In genomic region chr5:16957305-16958165, GRCh38 we compare ENCODE assay signal across 18 cellular contexts. TPM values are rescaled to one million over a fixed set of nuclear protein-coding genes. Genes with fewer than 3 reads are reported as not detected.
A peak's percentile ranks its signal among the peaks of the same experiment; 100 is the strongest.
DNase-seq lines count a peak whose midpoint lies in the region; ATAC-seq, FAIRE-seq and TF ChIP-seq lines count a peak whose summit lies in the region.
"Had no signal": no experiment of that assay in that cellular context is flagged by ENCODE, and none has a peak within 500 bp of the region (broad histone marks: within the 10 kb centered on the region; RNA-seq: fewer than 3 reads in every experiment).

No MANE protein-coding gene starts in this region.

- FAIRE-seq in H54 (lab: Jason Lieb, UNC), result peak; percentile 80
- no peak for FAIRE-seq in small intestine (lab: Jason Lieb, UNC)

- peaks cover 4% of the 10 kb centered on the region for H3F3A ChIP-seq in smooth muscle cell (ENCODE audit: low read depth)

- H3K36me3 Mint-ChIP-seq in activated CD8-positive, alpha-beta T cell treated with anti-CD3 and anti-CD28 coated beads for 36 hours (ENCODE audit: low read depth), result no peaks in the 10 kb centered on the region

- no peaks in the 10 kb centered on the region for H3K4me1 ChIP-seq in smooth muscle cell (ENCODE audit: low read depth)
- no peaks in the 10 kb centered on the region for H3K4me1 ChIP-seq in OCI-LY7 (ENCODE audit: insufficient read depth, low read length, poor library complexity, severe bottlenecking)
- H3K4me1 ChIP-seq in small intestine (ENCODE audit: control insufficient read depth in 2 of 2, insufficient read depth in 1 of 2, low read depth in 1 of 2, low read length in 1 of 2), result peaks cover 0 to 2% of the 10 kb centered on the region in 2 donors
- H3K4me1 ChIP-seq: gastrocnemius medialis had no signal

- no peak overlapping the region for H2AFZ ChIP-seq in smooth muscle cell (ENCODE audit: low read depth)
- no peak overlapping the region for H2AFZ ChIP-seq in OCI-LY7 (ENCODE audit: low read length)

- CTCF ChIA-PET in OCI-LY7 (lab: Charles Lee; ENCODE audit: unreplicated experiment), result no interaction called here
- CTCF ChIA-PET in activated CD8-positive, alpha-beta T cell treated with anti-CD3 and anti-CD28 coated beads for 36 hours (lab: Charles Lee), result no interaction called here

- peak overlapping the region; percentile 67 for H3K9ac ChIP-seq in smooth muscle cell (ENCODE audit: low read depth)

- ATAC-seq in activated CD8-positive, alpha-beta T cell treated with anti-CD3 and anti-CD28 coated beads for 36 hours, result no peak
- ATAC-seq: activated CD4-positive, CD25-positive, alpha-beta regulatory T cell treated with anti-CD3 and anti-CD28 coated beads, Interleukin-2, amount 50 U/mL, for 24 hours; gastrocnemius medialis; left cardiac atrium had no signal

- TF ChIP-seq CTCF in fibroblast of mammary gland (conservative IDR thresholded peaks at IDR 0.05; ENCODE audit: control insufficient read depth, insufficient read depth, low read depth, low read length), result no peak
- TF ChIP-seq CTCF in smooth muscle cell (IDR thresholded peaks at IDR 0.05; ENCODE audit: borderline replicate concordance, insufficient read depth, poor library complexity, severe bottlenecking), result no peak
- TF ChIP-seq CTCF in OCI-LY7 (conservative IDR thresholded peaks at IDR 0.05; ENCODE audit: low read length), result no peak
- no peak for TF ChIP-seq CTCF in activated CD8-positive, alpha-beta T cell treated with anti-CD3 and anti-CD28 coated beads for 36 hours (IDR thresholded peaks at IDR 0.05)

- intact Hi-C loops in OCI-LY7 (cut with micrococcal nuclease; ENCODE audit: unreplicated experiment) (no loop called here), posterior vena cava (cut with DNase I) (no loop called here)
- intact Hi-C loops in activated CD8-positive, alpha-beta T cell treated with anti-CD3 and anti-CD28 coated beads for 36 hours (cut with micrococcal nuclease), result no loop called here

- H3K27me3 ChIP-seq in smooth muscle cell (ENCODE audit: low read depth) (no peaks in the 10 kb centered on the region), small intestine (ENCODE audit: control insufficient read depth in 2 of 2, insufficient read depth in 2 of 2, low read length in 2 of 2) (no peaks in the 10 kb centered on the region)
- H3K27me3 ChIP-seq: gastrocnemius medialis had no signal

- no peaks in the 10 kb centered on the region for H3K27me3 Mint-ChIP-seq in activated CD8-positive, alpha-beta T cell treated with anti-CD3 and anti-CD28 coated beads for 36 hours

- no peaks in the 10 kb centered on the region for H3K9me3 ChIP-seq in smooth muscle cell (replicated peaks; ENCODE audit: low read depth)
- H3K9me3 ChIP-seq in OCI-LY7 (ENCODE audit: low read length), result no peaks in the 10 kb centered on the region
- no peaks in the 10 kb centered on the region for H3K9me3 ChIP-seq in small intestine (ENCODE audit: control insufficient read depth, low read depth)
- H3K9me3 ChIP-seq: gastrocnemius medialis had no signal

- H3K79me2 ChIP-seq in smooth muscle cell (ENCODE audit: low read depth), result no peaks in the 10 kb centered on the region
- no peaks in the 10 kb centered on the region for H3K79me2 ChIP-seq in OCI-LY7 (ENCODE audit: insufficient read depth, low read depth, low read length)

- WGBS in smooth muscle cell (ENCODE audit: low lambda C conversion rate), result 73% methylated on average over 13 of the region's 13 CpGs
- WGBS in small intestine, 3 donors, result 88 to 92% (median 92%) methylated on average over 13 of the region's 13 CpGs

- H3K4me3 ChIP-seq in fibroblast of mammary gland (ENCODE audit: control insufficient read depth, low read depth, low read length) (no peak overlapping the region), smooth muscle cell (no peak overlapping the region), OCI-LY7 (ENCODE audit: low read depth, low read length, poor library complexity, severe bottlenecking) (no peak overlapping the region), small intestine (ENCODE audit: low read depth in 1 of 2, low read length in 2 of 2) (no peak overlapping the region)
- H3K4me3 ChIP-seq: gastrocnemius medialis had no signal

- no peaks in the 10 kb centered on the region for H3K9me2 ChIP-seq in OCI-LY7 (ENCODE audit: insufficient read depth, low read length)

- H3K4me1 Mint-ChIP-seq in activated CD8-positive, alpha-beta T cell treated with anti-CD3 and anti-CD28 coated beads for 36 hours (ENCODE audit: low read depth), result no peaks in the 10 kb centered on the region

- no peak for TF ChIP-seq POLR2A in H54 (IDR thresholded peaks at IDR 0.05; ENCODE audit: low read depth, low read length)

- POLR2A ChIA-PET in OCI-LY7 (lab: Charles Lee), result interaction anchor here (0.6 kb wide), 1 partner anchor 11 kb away, joined by 3 read pairs; no protein-coding TSS in a partner anchor
- POLR2A ChIA-PET in activated CD8-positive, alpha-beta T cell treated with anti-CD3 and anti-CD28 coated beads for 36 hours (lab: Charles Lee), result no interaction called here

- H3K27ac Mint-ChIP-seq in activated CD8-positive, alpha-beta T cell treated with anti-CD3 and anti-CD28 coated beads for 36 hours, result no peak overlapping the region

- H3K36me3 ChIP-seq in smooth muscle cell (ENCODE audit: low read depth), result no peaks in the 10 kb centered on the region
- H3K36me3 ChIP-seq in OCI-LY7 (ENCODE audit: insufficient read depth, low read length), result no peaks in the 10 kb centered on the region
- H3K36me3 ChIP-seq in small intestine (ENCODE audit: control insufficient read depth in 2 of 2, insufficient read depth in 2 of 2, low read length in 2 of 2), result no peaks in the 10 kb centered on the region
- H3K36me3 ChIP-seq: gastrocnemius medialis had no signal

- H3K27ac ChIP-seq in smooth muscle cell (ENCODE audit: low read depth) (peak overlapping the region; percentile 83), OCI-LY7 (ENCODE audit: low read depth, low read length, poor library complexity, severe bottlenecking) (no peak overlapping the region), small intestine (ENCODE audit: low read depth in 1 of 2, low read length in 1 of 2) (no peak overlapping the region)
- H3K27ac ChIP-seq: gastrocnemius medialis had no signal

- peak overlapping the region; percentile 6 for H3K4me2 ChIP-seq in smooth muscle cell
- no peak overlapping the region for H3K4me2 ChIP-seq in OCI-LY7 (ENCODE audit: low read length)

- H3K4me3 Mint-ChIP-seq in activated CD8-positive, alpha-beta T cell treated with anti-CD3 and anti-CD28 coated beads for 36 hours, result no peak overlapping the region

- no peaks in the 10 kb centered on the region for H3K9me3 Mint-ChIP-seq in activated CD8-positive, alpha-beta T cell treated with anti-CD3 and anti-CD28 coated beads for 36 hours

- peak; percentile 70 for DNase-seq in H54 (ENCODE audit: insufficient read length, low spot score)
- peak; percentile 25 for DNase-seq in SW480 (ENCODE audit: low spot score)
- DNase-seq in fibroblast of mammary gland (ENCODE audit: low read depth), result peak; percentile 95
- DNase-seq in smooth muscle cell (lab: John Stamatoyannopoulos, UW; ENCODE audit: unreplicated experiment), result no peak
- DNase-seq in OCI-LY7 (ENCODE audit: low spot score), result no peak
- no peak for DNase-seq in small intestine
- DNase-seq in activated CD8-positive, alpha-beta T cell treated with anti-CD3 and anti-CD28 coated beads for 36 hours, result no peak
- DNase-seq in posterior vena cava (ENCODE audit: low spot score), result no peak
- DNase-seq: activated T-cell treated with anti-CD3 and anti-CD28 coated beads, Interleukin-2, amount 50 U/mL, for 48 hours; caudate nucleus; gastrocnemius medialis; Kasumi-1; left cardiac atrium; NCI-H2227 treated with DMSO at 0.1 percent for 48 hours; Right ventricle myocardium superior; stimulated activated CD4-positive, alpha-beta T cell treated with anti-CD3 and anti-CD28 coated beads, Interleukin-2, amount 100 ng/mL, for 48 hours; stimulated activated naive CD4-positive, alpha-beta T cell treated with Interleukin-2 at 50 U/mL for 16 hours had no signal

- H4K20me1 ChIP-seq in smooth muscle cell (ENCODE audit: low read depth) (no peaks in the 10 kb centered on the region), OCI-LY7 (ENCODE audit: insufficient read depth, low read length) (no peaks in the 10 kb centered on the region)

- no TSS peak for BruUV-seq in OCI-LY7 (replicated peaks; lab: Mats Ljungman, UMichigan)

RNA-seq across cellular contexts. Expression of gene MYO10, which starts 21.4 kb away (rescaled TPM):
- 69.5 and 76.4 TPM in 2 replicates for total RNA-seq in smooth muscle cell
- polyA plus RNA-seq in smooth muscle cell, result 96.8 and 97.6 TPM in 2 replicates
- 0.03 TPM in 1 of 2 replicates, not detected in the other for total RNA-seq in OCI-LY7 (2014; rRNA removed; shearing (Covaris generic))
- 1.7 TPM in 2 replicates for total RNA-seq in OCI-LY7 (2022)
- 10 to 100 TPM; 10.3 to 22.5 (median 14.9) TPM for polyA plus RNA-seq in small intestine
- under 1 TPM in 1 of 2 experiments, not detected in 1; 0.09 TPM for total RNA-seq in activated CD8-positive, alpha-beta T cell treated with anti-CD3 and anti-CD28 coated beads for 36 hours
- total RNA-seq in posterior vena cava, result 10 to 100 TPM in 1 of 2 donors, 1 to 10 TPM in 1; 8.5 to 11.2 TPM

Comparison
In these comparisons a context has a peak if more than half of its experiments do, and no peak if none do; other contexts are left out.
1. DNase-seq: peak in H54 (single experiment), SW480 (single experiment) and fibroblast of mammary gland (single experiment); none in smooth muscle cell (single experiment), OCI-LY7 (single experiment), small intestine (single experiment), activated CD8-positive, alpha-beta T cell treated with anti-CD3 and anti-CD28 coated beads for 36 hours (single experiment) and posterior vena cava (single experiment).